In the genomic region with DNA sequence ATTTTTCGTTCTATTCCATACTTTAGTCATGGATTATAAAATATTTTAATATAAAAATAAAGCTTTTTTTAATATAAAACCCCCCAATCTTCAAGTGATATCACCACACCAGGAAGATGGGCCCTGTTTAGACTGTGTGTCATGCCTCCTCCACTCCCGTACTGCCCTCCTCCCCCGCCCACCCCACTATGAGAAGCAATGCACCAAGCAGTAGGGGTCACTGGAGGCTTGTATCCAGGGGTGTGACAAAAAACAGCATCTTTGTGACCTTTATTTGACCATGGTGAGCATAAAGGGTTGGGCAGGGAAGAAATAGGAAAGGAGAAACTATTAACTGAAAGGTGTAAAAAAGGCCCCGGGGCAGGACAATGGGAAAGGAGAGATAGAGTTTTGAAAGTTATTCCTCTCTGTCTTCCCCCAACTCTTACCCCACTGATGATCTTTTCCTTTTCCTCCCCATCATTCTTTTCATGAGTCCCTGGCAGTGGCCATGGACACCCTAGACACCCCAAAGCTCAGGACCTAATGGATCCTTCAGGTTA, we compare ENCODE assay signal across 30 cellular contexts. TPM values are rescaled to one million over a fixed set of nuclear protein-coding genes. Genes with fewer than 3 reads are reported as not detected.
"Had no signal": no experiment of that assay in that cellular context is flagged by ENCODE, and none has a peak within 500 bp of the region (broad histone marks: within the 10 kb centered on the region; RNA-seq: fewer than 3 reads in every experiment).

No MANE protein-coding gene starts in this region.

- H3K27ac ChIP-seq: adrenal gland, body of pancreas, breast epithelium, SJSA1 had no signal

- H3K9me3 ChIP-seq: adrenal gland, body of pancreas, breast epithelium, SJSA1 had no signal

- H3K4me3 ChIP-seq: adrenal gland, body of pancreas, breast epithelium, SJSA1 had no signal

- DNase-seq: activated CD4-positive, alpha-beta memory T cell treated with anti-CD3 and anti-CD28 coated beads, Interleukin-2, amount 10 ng/mL, durations not matched to agents 7 days and 5 days; activated CD4-positive, alpha-beta T cell treated with anti-CD3 and anti-CD28 coated beads for 1 hour; activated CD4-positive, alpha-beta T cell treated with anti-CD3 and anti-CD28 coated beads for 48 hours; activated CD4-positive, CD25-positive, alpha-beta regulatory T cell; activated CD8-positive, alpha-beta memory T cell treated with anti-CD3 and anti-CD28 coated beads for 24 hours; activated gamma-delta T cell; activated naive CD4-positive, alpha-beta T cell treated with Interleukin-2 at 50 U/mL for 16 hours; activated T-cell treated with anti-CD3 and anti-CD28 coated beads, Interleukin-2, amount 50 U/mL, for 24 hours; adrenal gland; body of pancreas; NCI-H1105 treated with DMSO at 0.1 percent for 48 hours; NCI-H1436; NCI-H1694 treated with DMSO at 0.1 percent for 48 hours; NCI-H2029; NCI-H345; NCI-H524 treated with DMSO at 0.1 percent for 48 hours; SHP77; SW 1271; T-helper 1 cell; T-helper 2 cell; T-helper 9 cell; WERI-Rb-1 had no signal

- H3K27me3 ChIP-seq: body of pancreas, breast epithelium, SJSA1 had no signal

- H3K9me3 Mint-ChIP-seq: activated CD4-positive, alpha-beta memory T cell treated with anti-CD3 and anti-CD28 coated beads, Interleukin-2, amount 10 ng/mL, durations not matched to agents 7 days and 5 days; activated naive CD4-positive, alpha-beta T cell treated with anti-CD3 and anti-CD28 coated beads, Interleukin-2, amount 50 U/mL, for 72 hours; activated T-cell treated with anti-CD3 and anti-CD28 coated beads, Interleukin-2, amount 50 U/mL, for 24 hours; activated T-helper 2 cell treated with anti-CD3 and anti-CD28 coated beads, Interferon-gamma antibody, Interleukin-2, Interleukin-4, amounts not matched to agents 10 μg/mL and 5 μg/mL and 100 μg/mL, durations not matched to agents 14 hours and 24 hours and 36 hours had no signal

- H3K36me3 ChIP-seq: adrenal gland, breast epithelium, SJSA1, WERI-Rb-1 had no signal

- ATAC-seq: activated naive CD4-positive, alpha-beta T cell treated with anti-CD3 and anti-CD28 coated beads, Interleukin-2, amount 50 U/mL, for 72 hours; body of pancreas; Panc1 had no signal

- H3K4me3 Mint-ChIP-seq: activated CD4-positive, alpha-beta memory T cell treated with anti-CD3 and anti-CD28 coated beads, Interleukin-2, amount 10 ng/mL, durations not matched to agents 7 days and 5 days; activated T-cell treated with anti-CD3 and anti-CD28 coated beads, Interleukin-2, amount 50 U/mL, for 24 hours had no signal

- H3K27ac Mint-ChIP-seq: activated CD4-positive, alpha-beta memory T cell treated with anti-CD3 and anti-CD28 coated beads, Interleukin-2, amount 10 ng/mL, durations not matched to agents 7 days and 5 days; activated naive CD4-positive, alpha-beta T cell treated with anti-CD3 and anti-CD28 coated beads, Interleukin-2, amount 50 U/mL, for 72 hours; activated T-cell treated with anti-CD3 and anti-CD28 coated beads, Interleukin-2, amount 50 U/mL, for 24 hours; activated T-helper 2 cell treated with anti-CD3 and anti-CD28 coated beads, Interferon-gamma antibody, Interleukin-2, Interleukin-4, amounts not matched to agents 10 μg/mL and 5 μg/mL and 100 μg/mL, durations not matched to agents 14 hours and 24 hours and 36 hours had no signal

RNA-seq across cellular contexts. Expression of a gene that starts 3.5 kb away (rescaled TPM):
- total RNA-seq: activated CD4-positive, alpha-beta memory T cell treated with anti-CD3 and anti-CD28 coated beads, Interleukin-2, amount 10 ng/mL, durations not matched to agents 7 days and 5 days; activated naive CD4-positive, alpha-beta T cell treated with anti-CD3 and anti-CD28 coated beads, Interleukin-2, amount 50 U/mL, for 72 hours; body of pancreas; breast epithelium; MCF 10A; RPMI7951; SJSA1 had no signal
- polyA plus RNA-seq: adrenal gland had no signal

RNA-seq across cellular contexts. Expression of a gene that starts 11.7 kb away (rescaled TPM):
- total RNA-seq: activated CD4-positive, alpha-beta memory T cell treated with anti-CD3 and anti-CD28 coated beads, Interleukin-2, amount 10 ng/mL, durations not matched to agents 7 days and 5 days; activated T-helper 2 cell treated with anti-CD3 and anti-CD28 coated beads, Interferon-gamma antibody, Interleukin-2, Interleukin-4, amounts not matched to agents 10 μg/mL and 5 μg/mL and 100 μg/mL, durations not matched to agents 14 hours and 24 hours and 36 hours; body of pancreas; cardiac septum; MCF 10A; SJSA1 had no signal
